Comparison of ENCODE assay signal across 8 cellular contexts in the genomic region with DNA sequence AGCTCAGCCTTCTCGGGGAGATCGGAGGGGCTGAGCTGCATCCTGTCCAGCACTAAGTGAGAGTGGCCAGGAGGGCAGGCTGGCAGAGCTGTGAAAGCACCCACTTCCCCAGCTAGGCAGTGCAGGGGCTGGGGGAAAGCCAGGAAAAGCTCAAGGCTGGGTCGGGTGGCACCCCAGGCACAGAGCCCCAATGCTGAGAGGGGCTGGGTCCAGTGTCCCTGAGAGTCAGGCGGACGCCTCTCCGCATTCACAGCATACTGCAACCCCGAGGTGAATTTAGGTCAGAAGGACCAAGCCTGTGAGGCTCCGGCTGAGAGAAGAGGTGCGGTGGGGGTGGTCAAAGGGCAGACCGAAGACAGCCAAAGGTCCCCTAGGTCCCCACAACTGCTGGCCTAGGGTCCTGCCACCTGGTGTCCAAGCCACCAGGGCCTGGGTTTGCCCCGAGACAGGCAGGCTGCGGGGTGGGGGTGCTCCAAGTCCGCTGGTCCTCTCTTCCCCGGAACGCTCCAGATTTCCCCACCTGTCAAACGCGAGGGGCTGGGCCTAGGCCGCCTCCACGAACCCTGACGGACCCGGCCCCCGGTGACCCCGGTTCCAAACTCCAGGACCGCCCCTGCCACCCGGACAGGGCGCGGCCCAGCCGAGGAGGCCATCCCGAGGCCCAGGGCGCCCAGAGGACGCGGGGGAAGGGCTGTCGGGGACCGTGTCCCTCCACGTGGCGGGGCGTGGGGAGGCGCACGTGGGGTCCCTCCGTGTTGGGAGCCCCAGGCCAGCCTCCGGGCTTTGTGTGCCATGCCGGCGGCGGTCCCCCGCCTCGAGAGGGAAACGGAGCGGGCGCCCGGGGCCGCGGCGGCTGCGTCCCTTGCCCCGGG. TPM values are rescaled to one million over a fixed set of nuclear protein-coding genes. Genes with fewer than 3 reads are reported as not detected.
DNase-seq lines count a peak whose midpoint lies in the region; ATAC-seq and TF ChIP-seq lines count a peak whose summit lies in the region.

No MANE protein-coding gene starts in this region.

- no peaks in the 10 kb centered on the region for H3K27me3 ChIP-seq in vagina

- ATAC-seq in GM19455 (IDR thresholded peaks at IDR 0.05; ENCODE audit: unreplicated experiment): peak; percentile 24
- ATAC-seq in HG03565 (IDR thresholded peaks at IDR 0.05; ENCODE audit: unreplicated experiment): peak; percentile 27
- peak; percentile 31 to 36 for ATAC-seq in naive thymus-derived CD8-positive, alpha-beta T cell

- TF ChIP-seq POLR2A in vagina (IDR thresholded peaks at IDR 0.05): peak in 1 of 2 donors; percentile 41

- H3K4me1 ChIP-seq in vagina: peaks cover 35% of the 10 kb centered on the region

- peak overlapping the region in 9 of 10 donors; percentile 70 to 92 (median 81) for H3K27ac Mint-ChIP-seq in naive thymus-derived CD8-positive, alpha-beta T cell

- TF ChIP-seq CTCF in vagina (IDR thresholded peaks at IDR 0.05): no peak

- H3K4me3 Mint-ChIP-seq in naive thymus-derived CD8-positive, alpha-beta T cell: peak overlapping the region; percentile 82 to 93 (median 88)

- H3K4me1 Mint-ChIP-seq in naive thymus-derived CD8-positive, alpha-beta T cell: peaks cover 7 to 36% (median 25%) of the 10 kb centered on the region in 4 donors

- intact Hi-C loops in vagina (cut with DNase I): no loop called here

- H3K9me3 Mint-ChIP-seq in naive thymus-derived CD8-positive, alpha-beta T cell: no peaks in the 10 kb centered on the region

- POLR2A ChIA-PET in naive thymus-derived CD8-positive, alpha-beta T cell (lab: Charles Lee): interaction anchor here (0.6 to 1.7 kb wide), 7 partner anchors 55 to 1937 kb away, joined by 3 to 8 read pairs (median 3); a partner anchor contains a TSS

- H3K36me3 ChIP-seq in vagina: peaks cover 0 to 6% of the 10 kb centered on the region in 2 donors

- no peaks in the 10 kb centered on the region for H3K9me3 ChIP-seq in vagina

- H3K4me3 ChIP-seq in vagina: peak overlapping the region; percentile 98 to 99

- DNase-seq in COLO668 (lab: John Stamatoyannopoulos, UW; ENCODE audit: unreplicated experiment): peak; percentile 60
- peak; percentile 14 for DNase-seq in activated CD4-positive, CD25-positive, alpha-beta regulatory T cell treated with anti-CD3 and anti-CD28 coated beads, Interleukin-2, amount 50 U/mL, for 16 hours (ENCODE audit: low read depth, low spot score)
- no peak for DNase-seq in epithelial cell of prostate (ENCODE audit: low read depth, low spot score)
- DNase-seq in naive thymus-derived CD8-positive, alpha-beta T cell: peak in 5 of 10 donors; percentile 4 to 20 (median 8)
- no peak for DNase-seq in vagina (ENCODE audit: extremely low spot score in 2 of 2)
- no peak for DNase-seq in NCI-H2196 treated with DMSO at 0.1 percent for 48 hours (lab: John Stamatoyannopoulos, UW; ENCODE audit: unreplicated experiment)

- H3K36me3 Mint-ChIP-seq in naive thymus-derived CD8-positive, alpha-beta T cell: peaks cover 0 to 10% (median 0%) of the 10 kb centered on the region in 3 donors

- H3K27me3 Mint-ChIP-seq in naive thymus-derived CD8-positive, alpha-beta T cell: no peaks in the 10 kb centered on the region

- H3K27ac ChIP-seq in epithelial cell of prostate (peak overlapping the region; percentile 33), vagina (peak overlapping the region; percentile 96)

RNA-seq across cellular contexts. Expression of a gene that starts 0.5 kb away (rescaled TPM):
- total RNA-seq in naive thymus-derived CD8-positive, alpha-beta T cell: 10 to 100 TPM; 14.1 to 15.1 TPM
- 10 to 100 TPM; 10.0 to 15.5 (median 14.0) TPM for polyA plus RNA-seq in naive thymus-derived CD8-positive, alpha-beta T cell
- total RNA-seq in vagina: 32.7 TPM

RNA-seq across cellular contexts. Expression of a gene that starts 56.2 kb away (rescaled TPM):
- total RNA-seq in naive thymus-derived CD8-positive, alpha-beta T cell: 100 to 1,000 TPM; 133 to 148 TPM
- polyA plus RNA-seq in naive thymus-derived CD8-positive, alpha-beta T cell: 100 to 1,000 TPM in 2 of 3 donors, 10 to 100 TPM in 1; 91.2 to 150 (median 135) TPM
- total RNA-seq in vagina: 143 TPM

Comparison
In these comparisons a context has a peak if more than half of its experiments do, and no peak if none do; other contexts are left out.
1. DNase-seq: peak in COLO668 (single experiment) and activated CD4-positive, CD25-positive, alpha-beta regulatory T cell treated with anti-CD3 and anti-CD28 coated beads, Interleukin-2, amount 50 U/mL, for 16 hours (single experiment); none in epithelial cell of prostate (single experiment), vagina (0 of 2) and NCI-H2196 treated with DMSO at 0.1 percent for 48 hours (single experiment).
2. Peak in every context shown above with its lines, with median percentiles within 50 percentile points of each other: ATAC-seq.